1 cellular context compared by ENCODE assay signal in genomic region chr5:121967187-121967586, GRCh38.
TF ChIP-seq lines count a peak whose summit lies in the region.

No MANE protein-coding gene starts in this region.

TF ChIP-seq in HCT116, 20 proteins besides CTCF, POLR2A, EP300 and RAD21 (continued from another document):
- no peak for TF ChIP-seq ZBTB33 (IDR thresholded peaks at IDR 0.05; ENCODE audit: extremely low read depth, insufficient replicate concordance, low read length)
